In genomic region chr3:158808697-158809096, GRCh38 we compare ENCODE assay signal across 1 cellular context.
TF ChIP-seq lines count a peak whose summit lies in the region.

No MANE protein-coding gene starts in this region.

TF ChIP-seq in IMR-90, 13 proteins besides CTCF, POLR2A, EP300 and RAD21 (continued from another document):
- TF ChIP-seq MAZ (IDR thresholded peaks at IDR 0.05; ENCODE audit: borderline replicate concordance, low read depth, low read length): no peak
- TF ChIP-seq, protein P1, sequence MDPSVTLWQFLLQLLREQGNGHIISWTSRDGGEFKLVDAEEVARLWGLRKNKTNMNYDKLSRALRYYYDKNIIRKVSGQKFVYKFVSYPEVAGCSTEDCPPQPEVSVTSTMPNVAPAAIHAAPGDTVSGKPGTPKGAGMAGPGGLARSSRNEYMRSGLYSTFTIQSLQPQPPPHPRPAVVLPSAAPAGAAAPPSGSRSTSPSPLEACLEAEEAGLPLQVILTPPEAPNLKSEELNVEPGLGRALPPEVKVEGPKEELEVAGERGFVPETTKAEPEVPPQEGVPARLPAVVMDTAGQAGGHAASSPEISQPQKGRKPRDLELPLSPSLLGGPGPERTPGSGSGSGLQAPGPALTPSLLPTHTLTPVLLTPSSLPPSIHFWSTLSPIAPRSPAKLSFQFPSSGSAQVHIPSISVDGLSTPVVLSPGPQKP (IDR thresholded peaks at IDR 0.05; ENCODE audit: borderline replicate concordance, low read depth, low read length): no peak
